Comparison of ENCODE assay signal across 24 cellular contexts in genomic region chr10:553233-553632, GRCh38.
DNase-seq lines count a peak whose midpoint lies in the region; ATAC-seq and TF ChIP-seq lines count a peak whose summit lies in the region.
"Had no signal": no experiment of that assay in that cellular context is flagged by ENCODE, and none has a peak within 500 bp of the region (broad histone marks: within the 10 kb centered on the region; RNA-seq: fewer than 3 reads in every experiment).

No MANE protein-coding gene starts in this region.

- H3K4ac ChIP-seq in neuronal stem cell (ENCODE audit: low read length), result no peak overlapping the region

- peak overlapping the region; percentile 27 for H3K18ac ChIP-seq in neuronal stem cell (ENCODE audit: low read length)

- peaks cover 7 to 8% of the 10 kb centered on the region in 2 donors for H3K4me1 ChIP-seq in neuronal stem cell (ENCODE audit: control insufficient read depth in 2 of 2, insufficient read depth in 1 of 2, low read depth in 1 of 2, low read length in 2 of 2)

- no peak overlapping the region for H2BK5ac ChIP-seq in neuronal stem cell (ENCODE audit: low read length)

- H4K8ac ChIP-seq in neuronal stem cell (ENCODE audit: low read depth, low read length), result no peak overlapping the region

- no peaks in the 10 kb centered on the region for H3K9me3 ChIP-seq in neuronal stem cell (replicated peaks in 1 of 2; ENCODE audit: control insufficient read depth in 2 of 2, insufficient read depth in 1 of 2, low read depth in 1 of 2, low read length in 2 of 2)

- no peak overlapping the region for H3K14ac ChIP-seq in neuronal stem cell (ENCODE audit: low read length)

- no peak overlapping the region for H4K91ac ChIP-seq in neuronal stem cell (ENCODE audit: low read depth, low read length, poor library complexity)

- peaks cover 15% of the 10 kb centered on the region for H3K79me1 ChIP-seq in neuronal stem cell (ENCODE audit: low read depth, low read length)

- no peak overlapping the region for H2BK15ac ChIP-seq in neuronal stem cell (ENCODE audit: low read length)

- H2BK12ac ChIP-seq in neuronal stem cell (ENCODE audit: low read length), result no peak overlapping the region

- peak overlapping the region; percentile 43 for H3K23ac ChIP-seq in neuronal stem cell (ENCODE audit: low read depth, low read length, poor library complexity)

- H3K27ac ChIP-seq in VCaP (peak overlapping the region; percentile 100), neuronal stem cell (replicated peaks; ENCODE audit: low read length) (no peak overlapping the region)
- H3K27ac ChIP-seq: 22Rv1, GM23248, HL-60 had no signal

- peak; percentile 2 for DNase-seq in NCI-H1105 treated with DMSO at 0.1 percent for 48 hours (lab: John Stamatoyannopoulos, UW)
- DNase-seq in NCI-H1105 (lab: John Stamatoyannopoulos, UW), result no peak
- DNase-seq in DMS79 treated with DMSO at 0.1 percent for 48 hours (lab: John Stamatoyannopoulos, UW), result peak; percentile 17
- no peak for DNase-seq in neuronal stem cell (ENCODE audit: low spot score)
- no peak for DNase-seq in SHP77 (lab: John Stamatoyannopoulos, UW)
- DNase-seq in DMS153 (lab: John Stamatoyannopoulos, UW), result no peak
- DNase-seq: CD8-positive, alpha-beta memory T cell; DMS 273 treated with DMSO at 0.1 percent for 48 hours; GM23248; H9; HFFc6; Karpas-422; NCI-H1092; NCI-H2081; NCI-H446; NCI-H524 treated with DMSO at 0.1 percent for 48 hours; NCI-H774; Right ventricle myocardium superior; RPMI8226; T-helper 1 cell had no signal

- no peak overlapping the region for H2AFZ ChIP-seq in neuronal stem cell (ENCODE audit: low read length)
- H2AFZ ChIP-seq: GM23248 had no signal

- H3K4me3 ChIP-seq in neuronal stem cell (ENCODE audit: low read length in 2 of 2), result no peak overlapping the region
- H3K4me3 ChIP-seq: GM23248 had no signal

- no peak overlapping the region for H2AK5ac ChIP-seq in neuronal stem cell (ENCODE audit: low read depth, low read length)

- no CpG with 5 or more reads among the region's 5 CpGs for WGBS in neuronal stem cell (ENCODE audit: extremely low coverage in 2 of 2, insufficient read length in 2 of 2, insufficient replicate concordance in 1 of 2), 2 donors

- H3K27me3 ChIP-seq in neuronal stem cell (ENCODE audit: control insufficient read depth in 3 of 3, insufficient read depth in 3 of 3, low read depth in 1 of 3, low read length in 3 of 3), result no peaks in the 10 kb centered on the region

- H2BK120ac ChIP-seq in neuronal stem cell (ENCODE audit: low read depth, low read length), result no peak overlapping the region

- ATAC-seq in GM18498 (IDR thresholded peaks at IDR 0.05; ENCODE audit: unreplicated experiment), result no peak

- H3K36me3 ChIP-seq in neuronal stem cell (replicated peaks in 1 of 2; ENCODE audit: control insufficient read depth in 2 of 2, insufficient read depth in 2 of 2, low read length in 2 of 2), result no peaks in the 10 kb centered on the region

- no peak overlapping the region for H3K9ac ChIP-seq in neuronal stem cell (ENCODE audit: low read depth, low read length, poor library complexity)
- H3K9ac ChIP-seq: GM23248 had no signal

- no peak overlapping the region for H3K4me2 ChIP-seq in neuronal stem cell (ENCODE audit: insufficient read depth, low read length, poor library complexity, severe bottlenecking)

- TF ChIP-seq CTCF in VCaP (conservative IDR thresholded peaks at IDR 0.05), result no peak

Comparison
In these comparisons a context has a peak if more than half of its experiments do, and no peak if none do; other contexts are left out.
1. DNase-seq: peak in NCI-H1105 treated with DMSO at 0.1 percent for 48 hours (single experiment) and DMS79 treated with DMSO at 0.1 percent for 48 hours (single experiment); none in NCI-H1105 (single experiment), neuronal stem cell (single experiment), SHP77 (0 of 2) and DMS153 (single experiment).